Comparison of ENCODE assay signal across 27 cellular contexts in genomic region chr17:50642722-50643656, GRCh38. TPM values are rescaled to one million over a fixed set of nuclear protein-coding genes. Genes with fewer than 3 reads are reported as not detected.
DNase-seq lines count a peak whose midpoint lies in the region; ATAC-seq, FAIRE-seq and TF ChIP-seq lines count a peak whose summit lies in the region.
"Had no signal": no experiment of that assay in that cellular context is flagged by ENCODE, and none has a peak within 500 bp of the region (broad histone marks: within the 10 kb centered on the region; RNA-seq: fewer than 3 reads in every experiment).

No MANE protein-coding gene starts in this region.

- intact Hi-C loops in kidney (cut with DNase I) = no loop called here

- no peak overlapping the region for H3K27ac Mint-ChIP-seq in nephron progenitor cell
- H3K27ac Mint-ChIP-seq: activated CD4-positive, alpha-beta T cell treated with anti-CD3 and anti-CD28 coated beads, Interleukin-2, amount 10 ng/mL, durations not matched to agents 7 days and 5 days; activated naive CD8-positive, alpha-beta T cell; activated T-helper 1 cell treated with anti-CD3 and anti-CD28 coated beads, Interleukin-12 subunit alpha, Interleukin-12 subunit beta, Interleukin-2, Interleukin-4 antibody, amounts not matched to agents 30 ng/mL and 10 ng/mL and 1 ng/mL, durations not matched to agents 14 hours and 24 hours and 36 hours; mesothelial cell of epicardium; natural killer cell had no signal

- H3K9me3 Mint-ChIP-seq in nephron progenitor cell = no peaks in the 10 kb centered on the region
- H3K9me3 Mint-ChIP-seq: activated CD4-positive, alpha-beta T cell treated with anti-CD3 and anti-CD28 coated beads, Interleukin-2, amount 10 ng/mL, durations not matched to agents 7 days and 5 days; activated T-helper 1 cell treated with anti-CD3 and anti-CD28 coated beads, Interleukin-12 subunit alpha, Interleukin-12 subunit beta, Interleukin-2, Interleukin-4 antibody, amounts not matched to agents 30 ng/mL and 10 ng/mL and 1 ng/mL, durations not matched to agents 14 hours and 24 hours and 36 hours; GM23338; mesothelial cell of epicardium; natural killer cell had no signal

- no peaks in the 10 kb centered on the region for H3K36me3 Mint-ChIP-seq in nephron progenitor cell (ENCODE audit: low read depth)
- H3K36me3 Mint-ChIP-seq: activated naive CD8-positive, alpha-beta T cell; mesothelial cell of epicardium; natural killer cell had no signal

- no peaks in the 10 kb centered on the region for H3K27me3 ChIP-seq in HUES64 (ENCODE audit: insufficient read depth, low read length)
- H3K27me3 ChIP-seq: BLaER1, SJCRH30 had no signal

- no peak for TF ChIP-seq RAD21 in A549 (conservative IDR thresholded peaks at IDR 0.05 in 1 of 2, IDR thresholded peaks at IDR 0.05 in 1 of 2)

- no peak for TF ChIP-seq POLR2A in A549 (IDR thresholded peaks at IDR 0.05; ENCODE audit: low read length)

- H3K9ac ChIP-seq in HUES64 (ENCODE audit: low read depth, low read length) = peak overlapping the region; percentile 19; the same call in 1 of the 2 replicates
- H3K9ac ChIP-seq in kidney (ENCODE audit: low read length in 2 of 2) = no peak overlapping the region
- H3K9ac ChIP-seq: BLaER1, parathyroid adenoma had no signal

- peaks cover 33% of the 10 kb centered on the region for H3K4me1 Mint-ChIP-seq in nephron progenitor cell
- H3K4me1 Mint-ChIP-seq: natural killer cell had no signal

- H3K27ac ChIP-seq in A549 (peak overlapping the region; percentile 99 to 100), HUES64 (ENCODE audit: low read depth, low read length) (no peak overlapping the region), kidney (ENCODE audit: low read depth in 2 of 2, low read length in 2 of 2) (no peak overlapping the region)
- H3K27ac ChIP-seq: BLaER1, parathyroid adenoma, SJCRH30 had no signal

- 64% methylated on average over 10 of the region's 10 CpGs for whole genome bisulfite sequencing in A549 (ENCODE audit: missing lambda C conversion rate)
- 87% methylated on average over 10 of the region's 10 CpGs for WGBS in HUES64

- no peaks in the 10 kb centered on the region for H3K9me3 ChIP-seq in A549
- no peaks in the 10 kb centered on the region for H3K9me3 ChIP-seq in HUES64 (ENCODE audit: insufficient read depth, low read depth, low read length)
- H3K9me3 ChIP-seq in kidney (ENCODE audit: control insufficient read depth in 1 of 2, low read length in 2 of 2) = no peaks in the 10 kb centered on the region
- H3K9me3 ChIP-seq: BLaER1, SJCRH30 had no signal

- H3K27me3 Mint-ChIP-seq in nephron progenitor cell (ENCODE audit: low read depth, poor library complexity) = peaks cover 35% of the 10 kb centered on the region

- no peak for ATAC-seq in A549
- ATAC-seq: GM23338, left lobe of liver, natural killer cell, sciatic nerve had no signal

- no peak for TF ChIP-seq EP300 in A549 (IDR thresholded peaks at IDR 0.05)

- H3K4me1 ChIP-seq in A549 (peaks cover 89% of the 10 kb centered on the region), HUES64 (ENCODE audit: insufficient read depth, low read length) (peaks cover 9% of the 10 kb centered on the region; the same call in 1 of the 2 replicates), kidney (ENCODE audit: control insufficient read depth in 1 of 2, insufficient read depth in 1 of 2, low read depth in 1 of 2, low read length in 2 of 2) (peaks cover 22 to 25% of the 10 kb centered on the region in 2 donors)

- TF ChIP-seq CTCF in A549 (IDR thresholded peaks at IDR 0.05) = no peak
- TF ChIP-seq CTCF in kidney (IDR thresholded peaks at IDR 0.05; ENCODE audit: borderline replicate concordance, extremely low read depth, insufficient read depth) = no peak
- no peak for TF ChIP-seq CTCF in nephron progenitor cell (IDR thresholded peaks at IDR 0.05)
- TF ChIP-seq CTCF in GM13977 (IDR thresholded peaks at IDR 0.05; ENCODE audit: extremely low read depth, insufficient read depth, missing control alignments) = no peak

- H3K4me2 ChIP-seq in A549 = peak overlapping the region; percentile 92
- H3K4me2 ChIP-seq: BLaER1, GM23338 had no signal

- H3K36me3 ChIP-seq in HUES64 (ENCODE audit: insufficient read depth, low read length) (no peaks in the 10 kb centered on the region), kidney (ENCODE audit: control insufficient read depth in 1 of 2, insufficient read depth in 2 of 2, low read length in 2 of 2) (no peaks in the 10 kb centered on the region)
- H3K36me3 ChIP-seq: BLaER1, SJCRH30 had no signal

- peak in 1 of 2 experiments; percentile 74 for DNase-seq in A549 (ENCODE audit: low read depth in 1 of 2, low spot score in 1 of 2)
- peak; percentile 60 for DNase-seq in amniotic epithelial cell (ENCODE audit: low read depth)
- DNase-seq in kidney = peak; percentile 63
- no peak for DNase-seq in DMS153 treated with DMSO at 0.1 percent for 48 hours (lab: John Stamatoyannopoulos, UW; ENCODE audit: unreplicated experiment)
- no peak for DNase-seq in nephron progenitor cell
- DNase-seq in NCI-H1694 treated with DMSO at 0.1 percent for 48 hours (lab: John Stamatoyannopoulos, UW) = no peak
- DNase-seq in GM13977 (ENCODE audit: low spot score) = no peak
- DNase-seq: activated CD4-positive, alpha-beta T cell treated with anti-CD3 and anti-CD28 coated beads, Interleukin-2, amount 10 ng/mL, durations not matched to agents 7 days and 5 days; effector CD8-positive, alpha-beta T cell; KBM-7; natural killer cell; NCI-H2029; NCI-H226; SJCRH30; T-helper 1 cell; trophoblast cell had no signal

- H3K4me3 ChIP-seq in A549 = no peak overlapping the region
- no peak overlapping the region for H3K4me3 ChIP-seq in HUES64 (ENCODE audit: low read length)
- no peak overlapping the region for H3K4me3 ChIP-seq in kidney (ENCODE audit: low read length in 2 of 2)
- H3K4me3 ChIP-seq: BLaER1, GM23338, SJCRH30 had no signal

- POLR2A ChIA-PET in A549 (lab: Yijun Ruan, JAX) = no interaction called here

- CTCF ChIA-PET in A549 (lab: Yijun Ruan, JAX) = interaction anchor here (0.8 to 48.0 kb wide), 4 partner anchors 8 to 40 kb away, joined by 3 to 2097 read pairs (median 118); partner anchors contain the start of genes ABCC3 and ANKRD40

- FAIRE-seq in A549 (lab: Jason Lieb, UNC) = no peak
- no peak for FAIRE-seq in kidney (lab: Jason Lieb, UNC)
- FAIRE-seq: A204.1 had no signal

- in situ Hi-C loops in GM13977 (cut with MboI; ENCODE audit: low pct_unique_long_range_greater_than_20kb, low sequenced_read_pairs, unreplicated experiment) = loop anchor here (10.0 kb wide), 1 partner anchor 158 kb away; no protein-coding TSS in a partner anchor

- H3K4me3 Mint-ChIP-seq in nephron progenitor cell = no peak overlapping the region
- H3K4me3 Mint-ChIP-seq: activated CD4-positive, alpha-beta T cell treated with anti-CD3 and anti-CD28 coated beads, Interleukin-2, amount 10 ng/mL, durations not matched to agents 7 days and 5 days; activated naive CD8-positive, alpha-beta T cell; activated T-helper 1 cell treated with anti-CD3 and anti-CD28 coated beads, Interleukin-12 subunit alpha, Interleukin-12 subunit beta, Interleukin-2, Interleukin-4 antibody, amounts not matched to agents 30 ng/mL and 10 ng/mL and 1 ng/mL, durations not matched to agents 14 hours and 24 hours and 36 hours; GM23338; mesothelial cell of epicardium; natural killer cell had no signal

TF ChIP-seq in A549, 52 proteins besides CTCF, POLR2A, EP300 and RAD21 (continues in another document):
- TF ChIP-seq ELK1 (IDR thresholded peaks at IDR 0.05; ENCODE audit: low read depth, low read length) = no peak
- no peak for TF ChIP-seq KDM5A (IDR thresholded peaks at IDR 0.05)
- 0 out of 3 replicates have a peak, but pooled peaks have one; percentile 11 for TF ChIP-seq BCL3 (IDR thresholded peaks at IDR 0.05)
- 0 out of 2 replicates have a peak, but pooled peaks have one; percentile 61 for TF ChIP-seq HOXB5 (CRISPR knock-in tag; IDR thresholded peaks at IDR 0.05)
- TF ChIP-seq MAX (IDR thresholded peaks at IDR 0.05) = peak; percentile 94
- TF ChIP-seq TFCP2L1 (CRISPR knock-in tag; IDR thresholded peaks at IDR 0.05) = no peak
- TF ChIP-seq E2F6 (IDR thresholded peaks at IDR 0.05; ENCODE audit: borderline replicate concordance, low read depth) = peak; percentile 74
- no peak for TF ChIP-seq SREBF2 (IDR thresholded peaks at IDR 0.05)

RNA-seq across cellular contexts. Expression of gene ABCC3, which starts 8.3 kb away (rescaled TPM):
- polyA plus RNA-seq in A549 (2011; rRNA removed) (342 and 442 TPM in 2 replicates), A549 (2017; fragmentation: RNase III; extraction: RNeasy Plus Mini Kit Qiagen cat#74134 plus additional on column Dnase treatment) (225 to 288 TPM (median 248 TPM) in 3 replicates), kidney (ENCODE audit: insufficient read depth, low read depth, low replicate concordance) (9.3 TPM)
- polyA plus RNA-seq in A549 (2012; cell fraction: cytosol; rRNA removed) = 157 and 189 TPM in 2 replicates
- 1,165 and 1,226 TPM in 2 replicates for polyA plus RNA-seq in A549 (2012; cell fraction: nucleus; rRNA removed)
- polyA minus RNA-seq in A549 (2011; rRNA and poly(A)+ RNA removed) = 586 and 639 TPM in 2 replicates
- polyA plus RNA-seq in HUES64 (2013, experiment 1 of 2) = 0.30 TPM
- polyA plus RNA-seq in HUES64 (2013, experiment 2 of 2) = 0.13 TPM
- total RNA-seq in kidney = 156 TPM
- total RNA-seq: activated CD4-positive, alpha-beta T cell treated with anti-CD3 and anti-CD28 coated beads, Interleukin-2, amount 10 ng/mL, durations not matched to agents 7 days and 5 days; activated T-helper 1 cell treated with anti-CD3 and anti-CD28 coated beads, Interleukin-12 subunit alpha, Interleukin-12 subunit beta, Interleukin-2, Interleukin-4 antibody, amounts not matched to agents 30 ng/mL and 10 ng/mL and 1 ng/mL, durations not matched to agents 14 hours and 24 hours and 36 hours; GM23338; OCI-LY7 had no signal
- polyA plus RNA-seq: GM23338 had no signal

Comparison
In these comparisons a context has a peak if more than half of its experiments do, and no peak if none do; other contexts are left out.
1. DNase-seq: peak in amniotic epithelial cell (single experiment) and kidney (single experiment); none in DMS153 treated with DMSO at 0.1 percent for 48 hours (single experiment), nephron progenitor cell (single experiment), NCI-H1694 treated with DMSO at 0.1 percent for 48 hours (single experiment) and GM13977 (single experiment).
2. H3K27ac ChIP-seq: peak in A549 (2 of 2); none in HUES64 (single experiment) and kidney (0 of 2).
3. RNA of gene ABCC3, which starts 8.3 kb away (polyA plus RNA-seq): 157 to 1,226 TPM in A549; 9.3 TPM in kidney (single experiment); every median in the first group is over 10 times any median in the second.